1 cellular context compared by ENCODE assay signal in genomic region chr13:24693862-24694471, GRCh38.
TF ChIP-seq lines count a peak whose summit lies in the region.

No MANE protein-coding gene starts in this region.

TF ChIP-seq in K562, 482 proteins besides CTCF, POLR2A, EP300 and RAD21 (continued from another document):
- TF ChIP-seq CTCFL (IDR thresholded peaks at IDR 0.05; ENCODE audit: borderline replicate concordance, insufficient read depth, low read depth, low read length, poor library complexity, severe bottlenecking) = no peak
- no peak for TF ChIP-seq ARNT (IDR thresholded peaks at IDR 0.05)
- TF ChIP-seq, protein P1, sequence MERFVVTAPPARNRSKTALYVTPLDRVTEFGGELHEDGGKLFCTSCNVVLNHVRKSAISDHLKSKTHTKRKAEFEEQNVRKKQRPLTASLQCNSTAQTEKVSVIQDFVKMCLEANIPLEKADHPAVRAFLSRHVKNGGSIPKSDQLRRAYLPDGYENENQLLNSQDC (CRISPR knock-in tag; IDR thresholded peaks at IDR 0.05) = no peak
- no peak for TF ChIP-seq ZSCAN32 (CRISPR knock-in tag; IDR thresholded peaks at IDR 0.05)
- no peak for TF ChIP-seq ZC3H8 (IDR thresholded peaks at IDR 0.05)
- peak; percentile 72 for TF ChIP-seq USF1 (CRISPR knock-in tag; IDR thresholded peaks at IDR 0.05)
- no peak for TF ChIP-seq ZNF431 (CRISPR knock-in tag; IDR thresholded peaks at IDR 0.05)
- TF ChIP-seq TCF7 (IDR thresholded peaks at IDR 0.05; ENCODE audit: borderline replicate concordance) = no peak
- TF ChIP-seq, protein P2, sequence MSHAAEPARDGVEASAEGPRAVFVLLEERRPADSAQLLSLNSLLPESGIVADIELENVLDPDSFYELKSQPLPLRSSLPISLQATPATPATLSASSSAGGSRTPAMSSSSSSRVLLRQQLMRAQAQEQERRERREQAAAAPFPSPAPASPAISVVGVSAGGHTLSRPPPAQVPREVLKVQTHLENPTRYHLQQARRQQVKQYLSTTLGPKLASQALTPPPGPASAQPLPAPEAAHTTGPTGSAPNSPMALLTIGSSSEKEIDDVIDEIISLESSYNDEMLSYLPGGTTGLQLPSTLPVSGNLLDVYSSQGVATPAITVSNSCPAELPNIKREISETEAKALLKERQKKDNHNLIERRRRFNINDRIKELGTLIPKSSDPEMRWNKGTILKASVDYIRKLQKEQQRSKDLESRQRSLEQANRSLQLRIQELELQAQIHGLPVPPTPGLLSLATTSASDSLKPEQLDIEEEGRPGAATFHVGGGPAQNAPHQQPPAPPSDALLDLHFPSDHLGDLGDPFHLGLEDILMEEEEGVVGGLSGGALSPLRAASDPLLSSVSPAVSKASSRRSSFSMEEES (CRISPR knock-in tag; IDR thresholded peaks at IDR 0.05) = peak; percentile 98
- TF ChIP-seq ZNF140 (CRISPR knock-in tag; IDR thresholded peaks at IDR 0.05) = no peak
- TF ChIP-seq CBX8 (IDR thresholded peaks at IDR 0.05; ENCODE audit: borderline replicate concordance, extremely low read depth, low read depth, low read length, poor library complexity, severe bottlenecking) = no peak
- TF ChIP-seq CBFA2T2 (conservative IDR thresholded peaks at IDR 0.05) = peak; percentile 73
- TF ChIP-seq SMC3 (conservative IDR thresholded peaks at IDR 0.05; ENCODE audit: insufficient read depth, low read depth, low read length) = 0 out of 2 replicates have a peak, but pooled peaks have one; percentile 33
- TF ChIP-seq, protein P3, sequence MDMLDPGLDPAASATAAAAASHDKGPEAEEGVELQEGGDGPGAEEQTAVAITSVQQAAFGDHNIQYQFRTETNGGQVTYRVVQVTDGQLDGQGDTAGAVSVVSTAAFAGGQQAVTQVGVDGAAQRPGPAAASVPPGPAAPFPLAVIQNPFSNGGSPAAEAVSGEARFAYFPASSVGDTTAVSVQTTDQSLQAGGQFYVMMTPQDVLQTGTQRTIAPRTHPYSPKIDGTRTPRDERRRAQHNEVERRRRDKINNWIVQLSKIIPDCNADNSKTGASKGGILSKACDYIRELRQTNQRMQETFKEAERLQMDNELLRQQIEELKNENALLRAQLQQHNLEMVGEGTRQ (CRISPR knock-in tag; IDR thresholded peaks at IDR 0.05) = peak; percentile 85
- TF ChIP-seq ZNF184 (CRISPR knock-in tag; IDR thresholded peaks at IDR 0.05) = no peak
- TF ChIP-seq BHLHE40 (IDR thresholded peaks at IDR 0.05; ENCODE audit: low read length) = peak; percentile 75
- no peak for TF ChIP-seq ZNF239 (CRISPR knock-in tag; IDR thresholded peaks at IDR 0.05)
- TF ChIP-seq FOXA3 (CRISPR knock-in tag; conservative IDR thresholded peaks at IDR 0.05 in 1 of 2, IDR thresholded peaks at IDR 0.05 in 1 of 2) = 0 out of 4 replicates have a peak, but pooled peaks of 1 of the 2 experiments have one; percentile 27
- TF ChIP-seq, protein P4, sequence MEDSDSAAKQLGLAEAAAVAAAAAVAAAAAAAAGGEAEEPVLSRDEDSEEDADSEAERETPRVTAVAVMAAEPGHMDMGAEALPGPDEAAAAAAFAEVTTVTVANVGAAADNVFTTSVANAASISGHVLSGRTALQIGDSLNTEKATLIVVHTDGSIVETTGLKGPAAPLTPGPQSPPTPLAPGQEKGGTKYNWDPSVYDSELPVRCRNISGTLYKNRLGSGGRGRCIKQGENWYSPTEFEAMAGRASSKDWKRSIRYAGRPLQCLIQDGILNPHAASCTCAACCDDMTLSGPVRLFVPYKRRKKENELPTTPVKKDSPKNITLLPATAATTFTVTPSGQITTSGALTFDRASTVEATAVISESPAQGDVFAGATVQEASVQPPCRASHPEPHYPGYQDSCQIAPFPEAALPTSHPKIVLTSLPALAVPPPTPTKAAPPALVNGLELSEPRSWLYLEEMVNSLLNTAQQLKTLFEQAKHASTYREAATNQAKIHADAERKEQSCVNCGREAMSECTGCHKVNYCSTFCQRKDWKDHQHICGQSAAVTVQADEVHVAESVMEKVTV (CRISPR knock-in tag; IDR thresholded peaks at IDR 0.05) = peak; percentile 48
